ENCODE assay signal across 22 cellular contexts in genomic region chr13:99398916-99399622, GRCh38.
"Had no signal": no experiment of that assay in that cellular context is flagged by ENCODE, and none has a peak within 500 bp of the region (broad histone marks: within the 10 kb centered on the region; RNA-seq: fewer than 3 reads in every experiment).

No MANE protein-coding gene starts in this region.

- H3K36me3 Mint-ChIP-seq: neural progenitor cell had no signal

- H3K4me1 ChIP-seq: adrenal gland, body of pancreas, gastroesophageal sphincter, left ventricle myocardium inferior, neural progenitor cell had no signal

- H3K4me2 ChIP-seq: neural progenitor cell had no signal

- DNase-seq: activated CD4-positive, alpha-beta T cell treated with anti-CD3 and anti-CD28 coated beads for 48 hours; adrenal gland; body of pancreas; central memory CD4-positive, alpha-beta T cell; cortex of kidney; effector memory CD4-positive, alpha-beta T cell; left ventricle myocardium inferior; mesendoderm; stimulated activated CD4-positive, alpha-beta T cell treated with anti-CD3 and anti-CD28 coated beads, Interleukin-15, amount 100 ng/mL, for 24 hours; stimulated activated CD4-positive, alpha-beta T cell treated with anti-CD3 and anti-CD28 coated beads, Interleukin-4, amount 100 ng/mL, for 24 hours; substantia nigra; T-helper 1 cell; transverse colon had no signal

- FAIRE-seq: keratinocyte had no signal

- H3K27ac ChIP-seq: adrenal gland, body of pancreas, epithelial cell of prostate, gastroesophageal sphincter, left ventricle myocardium inferior, neural progenitor cell, ovary, SK-N-MC, transverse colon, VCaP had no signal

- H3K9me3 ChIP-seq: adrenal gland, body of pancreas, gastroesophageal sphincter, left ventricle myocardium inferior, ovary, transverse colon had no signal

- H3K27me3 ChIP-seq: adrenal gland, body of pancreas, gastroesophageal sphincter, neural progenitor cell, ovary, transverse colon had no signal

- H3K4me3 ChIP-seq: adrenal gland, body of pancreas, gastroesophageal sphincter, left ventricle myocardium inferior, neural progenitor cell, ovary, SK-N-MC, transverse colon had no signal

- H3K36me3 ChIP-seq: adrenal gland, gastroesophageal sphincter, left ventricle myocardium inferior, neural progenitor cell, ovary, transverse colon had no signal

- H3K27ac Mint-ChIP-seq: neural progenitor cell had no signal

- ATAC-seq: body of pancreas, gastroesophageal sphincter, Right ventricle myocardium inferior had no signal

- H3K4me3 Mint-ChIP-seq: activated T-helper 1 cell treated with anti-CD3 and anti-CD28 coated beads, Interleukin-12 subunit alpha, Interleukin-12 subunit beta, Interleukin-2, Interleukin-4 antibody, amounts not matched to agents 30 ng/mL and 10 ng/mL and 1 ng/mL, durations not matched to agents 14 hours and 24 hours and 36 hours; neural progenitor cell had no signal

- H3K9ac ChIP-seq: neural progenitor cell had no signal
